24 cellular contexts compared by ENCODE assay signal in the genomic region with DNA sequence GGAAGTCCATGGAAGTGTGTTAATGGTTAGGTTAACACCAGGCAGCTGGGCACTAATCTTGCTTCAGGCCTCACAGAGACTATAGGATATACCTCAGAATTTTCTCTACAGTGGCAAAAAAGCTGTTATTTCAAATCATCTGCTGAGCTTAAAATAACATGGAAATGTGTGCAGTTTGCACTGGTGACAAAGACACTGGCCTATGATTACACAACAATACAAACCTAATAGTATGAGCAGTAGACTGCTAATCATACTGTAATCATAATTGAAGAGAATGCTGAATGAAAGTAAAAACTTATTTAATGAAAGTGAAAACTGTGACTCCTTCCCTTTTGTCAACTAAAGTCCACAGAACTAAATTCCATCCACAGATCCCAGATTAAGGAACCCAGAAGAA.
"Had no signal": no experiment of that assay in that cellular context is flagged by ENCODE, and none has a peak within 500 bp of the region (broad histone marks: within the 10 kb centered on the region; RNA-seq: fewer than 3 reads in every experiment).

No MANE protein-coding gene starts in this region.

- H3K4me3 Mint-ChIP-seq: activated naive CD4-positive, alpha-beta T cell treated with anti-CD3 and anti-CD28 coated beads, Interleukin-2, amount 50 U/mL, for 24 hours; brain; central memory CD8-positive, alpha-beta T cell; dendritic cell treated with granulocyte-macrophage colony-stimulating factor and Interleukin-4, amounts not matched to agents 40 ng/mL and 50 ng/mL, for 4 days; memory B cell; T-cell had no signal

- H3K36me3 ChIP-seq: tibial nerve, vagina had no signal

- H3K4me1 Mint-ChIP-seq: activated naive CD4-positive, alpha-beta T cell treated with anti-CD3 and anti-CD28 coated beads, Interleukin-2, amount 50 U/mL, for 24 hours; central memory CD8-positive, alpha-beta T cell; memory B cell had no signal

- H3K9me3 Mint-ChIP-seq: activated naive CD4-positive, alpha-beta T cell treated with anti-CD3 and anti-CD28 coated beads, Interleukin-2, amount 50 U/mL, for 24 hours had no signal

- H3K27ac ChIP-seq: epithelial cell of prostate, parathyroid adenoma, tibial nerve, vagina had no signal

- H3K4me1 ChIP-seq: parathyroid adenoma, tibial nerve, vagina had no signal

- H3K27me3 ChIP-seq: tibial nerve, vagina had no signal

- H3K79me2 ChIP-seq: parathyroid adenoma had no signal

- H3K27me3 Mint-ChIP-seq: brain; central memory CD8-positive, alpha-beta T cell; dendritic cell treated with granulocyte-macrophage colony-stimulating factor and Interleukin-4, amounts not matched to agents 40 ng/mL and 50 ng/mL, for 4 days; memory B cell; T-cell had no signal

- H3K9ac ChIP-seq: parathyroid adenoma had no signal

- H2AFZ ChIP-seq: parathyroid adenoma had no signal

- DNase-seq: activated CD4-positive, alpha-beta T cell treated with anti-CD3 and anti-CD28 coated beads for 4 hours; activated CD8-positive, alpha-beta memory T cell treated with anti-CD3 and anti-CD28 coated beads for 24 hours; amniotic stem cell; effector memory CD4-positive, alpha-beta T cell; head of caudate nucleus; kidney glomerular epithelial cell; left ventricle myocardium superior; mucosa of descending colon; naive thymus-derived CD4-positive, alpha-beta T cell; retina; stimulated activated CD4-positive, alpha-beta T cell treated with anti-CD3 and anti-CD28 coated beads, Interleukin-15, amount 100 ng/mL, for 24 hours; stimulated activated CD4-positive, alpha-beta T cell treated with anti-CD3 and anti-CD28 coated beads, Interleukin-4, amount 100 ng/mL, for 1 hour; stimulated activated naive CD4-positive, alpha-beta T cell; substantia nigra; T-cell had no signal

- H3K9me3 ChIP-seq: vagina had no signal

- H3K27ac Mint-ChIP-seq: activated naive CD4-positive, alpha-beta T cell treated with anti-CD3 and anti-CD28 coated beads, Interleukin-2, amount 50 U/mL, for 24 hours; brain; dendritic cell treated with granulocyte-macrophage colony-stimulating factor and Interleukin-4, amounts not matched to agents 40 ng/mL and 50 ng/mL, for 4 days; memory B cell; T-cell had no signal

- H3K4me3 ChIP-seq: mucosa of descending colon, tibial nerve, vagina had no signal

- H3K36me3 Mint-ChIP-seq: activated naive CD4-positive, alpha-beta T cell treated with anti-CD3 and anti-CD28 coated beads, Interleukin-2, amount 50 U/mL, for 24 hours; brain; memory B cell; T-cell had no signal

- ATAC-seq: left ventricle myocardium superior; mucosa of descending colon; naive thymus-derived CD4-positive, alpha-beta T cell; T-cell had no signal
